In genomic region chr14:31457665-31458659, GRCh38 we compare ENCODE assay signal across 1 cellular context.
TF ChIP-seq lines count a peak whose summit lies in the region.

No MANE protein-coding gene starts in this region.

TF ChIP-seq in HepG2, 621 proteins besides CTCF, POLR2A, EP300 and RAD21 (continued from another document and continues in another):
- TF ChIP-seq ZNF318 (CRISPR knock-in tag; IDR thresholded peaks at IDR 0.05) (no peak), ZBTB39 (CRISPR knock-in tag; IDR thresholded peaks at IDR 0.05) (peak; percentile 69), ZNF629 (CRISPR knock-in tag; conservative IDR thresholded peaks at IDR 0.05) (no peak), ZNF709 (CRISPR knock-in tag; IDR thresholded peaks at IDR 0.05) (no peak), HNRNPK (IDR thresholded peaks at IDR 0.05; ENCODE audit: low read depth, low read length, poor library complexity, severe bottlenecking) (no peak), TBL1XR1 (IDR thresholded peaks at IDR 0.05; ENCODE audit: borderline replicate concordance, low read length, partially characterized antibody) (peak; percentile 94), SMARCE1 (IDR thresholded peaks at IDR 0.05; ENCODE audit: borderline replicate concordance) (no peak), BRD4 (CRISPR knock-in tag; IDR thresholded peaks at IDR 0.05) (no peak), JUN (CRISPR knock-in tag; IDR thresholded peaks at IDR 0.05) (peak; percentile 78; the same call in 1 of the 2 replicates), ZNF710 (CRISPR knock-in tag; IDR thresholded peaks at IDR 0.05; ENCODE audit: borderline replicate concordance) (no peak), MXD1 (CRISPR knock-in tag; IDR thresholded peaks at IDR 0.05) (no peak), MXD4 (CRISPR knock-in tag; IDR thresholded peaks at IDR 0.05) (0 out of 2 replicates have a peak, but pooled peaks have one; percentile 65), GPBP1L1 (CRISPR knock-in tag; IDR thresholded peaks at IDR 0.05) (no peak), CREBL2 (CRISPR knock-in tag; IDR thresholded peaks at IDR 0.05; ENCODE audit: borderline replicate concordance) (no peak), PRPF4 (IDR thresholded peaks at IDR 0.05; ENCODE audit: low read depth, low read length, poor library complexity, severe bottlenecking) (no peak), ZNF484 (CRISPR knock-in tag; IDR thresholded peaks at IDR 0.05; ENCODE audit: borderline replicate concordance, low read depth) (no peak), YEATS2 (CRISPR knock-in tag; IDR thresholded peaks at IDR 0.05; ENCODE audit: borderline replicate concordance) (no peak), GMEB1 (CRISPR knock-in tag; IDR thresholded peaks at IDR 0.05; ENCODE audit: borderline replicate concordance) (no peak), PAXIP1 (CRISPR knock-in tag; conservative IDR thresholded peaks at IDR 0.05) (peak; percentile 60), DBP (CRISPR knock-in tag; IDR thresholded peaks at IDR 0.05; ENCODE audit: not compliant biosample characterization) (no peak), JUND (CRISPR knock-in tag; IDR thresholded peaks at IDR 0.05) (peak; percentile 70), TIGD3 (CRISPR knock-in tag; IDR thresholded peaks at IDR 0.05; ENCODE audit: borderline replicate concordance) (no peak), ARNT2 (CRISPR knock-in tag; IDR thresholded peaks at IDR 0.05; ENCODE audit: low read depth) (no peak), ZNF224 (CRISPR knock-in tag; IDR thresholded peaks at IDR 0.05) (no peak), HIC2 (CRISPR knock-in tag; IDR thresholded peaks at IDR 0.05; ENCODE audit: low read depth) (no peak), ZFY (CRISPR knock-in tag; IDR thresholded peaks at IDR 0.05) (no peak), SETDB1 (CRISPR knock-in tag; IDR thresholded peaks at IDR 0.05; ENCODE audit: borderline replicate concordance) (no peak), TSC22D2 (CRISPR knock-in tag; IDR thresholded peaks at IDR 0.05; ENCODE audit: borderline replicate concordance) (no peak), ZNF775 (CRISPR knock-in tag; IDR thresholded peaks at IDR 0.05; ENCODE audit: borderline replicate concordance) (no peak), ZFAT (CRISPR knock-in tag; conservative IDR thresholded peaks at IDR 0.05) (no peak; the same call in 1 of the 2 replicates), RBFOX2 (IDR thresholded peaks at IDR 0.05; ENCODE audit: low read depth, low read length) (no peak)
